19 cellular contexts compared by ENCODE assay signal in the genomic region with DNA sequence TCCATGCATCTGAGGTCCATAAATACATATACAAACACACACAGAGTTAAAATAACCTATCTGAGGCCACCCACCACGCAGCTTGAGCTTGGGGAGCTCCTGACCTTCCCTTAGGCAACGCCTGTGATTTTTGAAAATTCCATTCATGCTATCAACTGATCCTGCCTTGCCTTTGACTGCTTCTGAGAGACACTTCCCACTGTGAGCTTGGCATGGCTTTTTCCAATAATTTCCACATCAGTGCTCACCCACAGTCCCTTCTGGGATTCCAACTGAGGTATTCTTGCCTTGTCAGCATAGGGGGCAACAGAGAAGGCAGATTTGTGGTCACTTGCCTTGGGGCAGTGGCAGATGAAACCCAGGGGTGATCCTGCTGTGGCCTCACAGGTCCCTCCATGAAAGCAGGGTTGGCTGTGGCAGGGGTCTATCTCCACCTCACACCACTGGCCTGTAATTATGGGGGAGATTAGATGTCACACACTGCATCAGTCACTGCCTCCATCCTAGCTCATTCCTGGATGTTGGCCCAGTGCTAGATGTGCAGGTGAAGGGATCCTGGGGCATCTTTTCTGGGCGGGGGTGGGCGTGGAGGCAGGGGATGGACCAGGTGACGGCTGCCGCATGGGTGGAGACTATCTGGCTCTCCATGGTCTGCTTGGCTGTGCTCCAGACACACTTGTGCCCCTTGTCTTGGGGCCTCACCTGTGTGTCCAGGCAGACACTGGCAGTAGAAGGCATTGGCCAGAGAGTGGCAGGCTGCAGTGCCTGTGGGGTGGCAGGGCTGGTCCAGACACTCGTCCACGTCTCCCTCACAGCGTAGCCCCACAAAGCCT. TPM values are rescaled to one million over a fixed set of nuclear protein-coding genes. Genes with fewer than 3 reads are reported as not detected.
DNase-seq lines count a peak whose midpoint lies in the region; ATAC-seq and TF ChIP-seq lines count a peak whose summit lies in the region.
"Had no signal": no experiment of that assay in that cellular context is flagged by ENCODE, and none has a peak within 500 bp of the region (broad histone marks: within the 10 kb centered on the region; RNA-seq: fewer than 3 reads in every experiment).

No MANE protein-coding gene starts in this region.

- H3K79me2 ChIP-seq in neural progenitor cell (ENCODE audit: low read depth): no peaks in the 10 kb centered on the region

- no peaks in the 10 kb centered on the region for H3K36me3 Mint-ChIP-seq in neural progenitor cell
- H3K36me3 Mint-ChIP-seq: activated naive CD8-positive, alpha-beta T cell treated with anti-CD3 and anti-CD28 coated beads, Interleukin-2, amount 10 ng/mL, durations not matched to agents 7 days and 5 days; CD4-positive, CD25-positive, alpha-beta regulatory T cell; IgD-negative memory B cell had no signal

- ATAC-seq in HG03439 (IDR thresholded peaks at IDR 0.05; ENCODE audit: unreplicated experiment): no peak

- H3K9me3 ChIP-seq in HEK293 (ENCODE audit: control insufficient read depth, insufficient read depth, low read depth, low read length): no peaks in the 10 kb centered on the region
- H3K9me3 ChIP-seq in neural progenitor cell (ENCODE audit: low read depth): no peaks in the 10 kb centered on the region
- H3K9me3 ChIP-seq: testis had no signal

- CTCF ChIA-PET in HEK293 (lab: Yijun Ruan, JAX): interaction anchor here (0.6 to 1.9 kb wide), 5 partner anchors 8 to 605 kb away, joined by 3 to 9 read pairs (median 7); no protein-coding TSS in a partner anchor

- H3K4me3 ChIP-seq in HEK293 (ENCODE audit: low read depth, low read length) (no peak overlapping the region), neural progenitor cell (no peak overlapping the region)
- H3K4me3 ChIP-seq: coronary artery, MG63, testis had no signal

- H3K4me1 Mint-ChIP-seq in neural progenitor cell: peaks cover 37% of the 10 kb centered on the region
- H3K4me1 Mint-ChIP-seq: activated naive CD8-positive, alpha-beta T cell treated with anti-CD3 and anti-CD28 coated beads, Interleukin-2, amount 10 ng/mL, durations not matched to agents 7 days and 5 days; CD4-positive, CD25-positive, alpha-beta regulatory T cell had no signal

- H2AFZ ChIP-seq in neural progenitor cell (replicated peaks): no peak overlapping the region

- no peaks in the 10 kb centered on the region for H4K20me1 ChIP-seq in neural progenitor cell (ENCODE audit: low read depth)

- peaks cover 5% of the 10 kb centered on the region for H3K27me3 ChIP-seq in neural progenitor cell
- H3K27me3 ChIP-seq: testis had no signal

- peak overlapping the region; percentile 36 for H3K4me3 Mint-ChIP-seq in neural progenitor cell
- H3K4me3 Mint-ChIP-seq: activated naive CD8-positive, alpha-beta T cell treated with anti-CD3 and anti-CD28 coated beads, Interleukin-2, amount 10 ng/mL, durations not matched to agents 7 days and 5 days; CD4-positive, CD25-positive, alpha-beta regulatory T cell; IgD-negative memory B cell had no signal

- H3K27ac ChIP-seq in HEK293 (ENCODE audit: extremely low read depth, low read depth, low read length) (no peak overlapping the region), neural progenitor cell (no peak overlapping the region), caudate nucleus (ENCODE audit: low read depth, low read length) (no peak overlapping the region)
- H3K27ac ChIP-seq: coronary artery, testis had no signal

- peaks cover 6% of the 10 kb centered on the region; the same call in 1 of the 2 replicates for H3K4me1 ChIP-seq in HEK293 (ENCODE audit: control insufficient read depth, insufficient read depth, low read length)
- peaks cover 13% of the 10 kb centered on the region for H3K4me1 ChIP-seq in neural progenitor cell
- H3K4me1 ChIP-seq: testis had no signal

- peaks cover 11% of the 10 kb centered on the region for H3K27me3 Mint-ChIP-seq in neural progenitor cell (ENCODE audit: insufficient read depth, low read depth)

- H3K36me3 ChIP-seq in HEK293 (ENCODE audit: control insufficient read depth in 2 of 2, insufficient read depth in 1 of 2, low read length in 2 of 2) (no peaks in the 10 kb centered on the region), neural progenitor cell (no peaks in the 10 kb centered on the region)
- H3K36me3 ChIP-seq: MG63 had no signal

- H3K9me3 Mint-ChIP-seq in neural progenitor cell: peaks cover 8% of the 10 kb centered on the region
- H3K9me3 Mint-ChIP-seq: activated naive CD8-positive, alpha-beta T cell treated with anti-CD3 and anti-CD28 coated beads, Interleukin-2, amount 10 ng/mL, durations not matched to agents 7 days and 5 days; CD4-positive, CD25-positive, alpha-beta regulatory T cell had no signal

- TF ChIP-seq CTCF in HEK293 (tag by site-specific recombination; IDR thresholded peaks at IDR 0.05) (no peak), neural progenitor cell (IDR thresholded peaks at IDR 0.05) (no peak)

- DNase-seq in astrocyte of the hippocampus (ENCODE audit: low read depth, low spot score) (peak; percentile 46), neural progenitor cell (ENCODE audit: low spot score) (peak; percentile 55), caudate nucleus (lab: John Stamatoyannopoulos, UW) (no peak)
- DNase-seq: activated CD4-positive, alpha-beta T cell treated with anti-CD3 and anti-CD28 coated beads, Interleukin-2, amount 50 U/mL, for 4 hours; activated naive CD8-positive, alpha-beta T cell treated with anti-CD3 and anti-CD28 coated beads, Interleukin-2, amount 10 ng/mL, durations not matched to agents 7 days and 5 days; CD4-positive, CD25-positive, alpha-beta regulatory T cell; DMS153; GF-D8; MG63; NCI-H526 treated with DMSO at 0.1 percent for 48 hours; nucleus accumbens; stimulated activated CD4-positive, alpha-beta T cell treated with anti-CD3 and anti-CD28 coated beads, Interleukin-4, amount 100 ng/mL, for 1 hour; stimulated activated naive CD4-positive, alpha-beta T cell; T-helper 9 cell; testis had no signal

- H3K9ac ChIP-seq in neural progenitor cell: no peak overlapping the region

- no peaks in the 10 kb centered on the region for H3F3A ChIP-seq in neural progenitor cell (ENCODE audit: low read depth)

- POLR2A ChIA-PET in HEK293 (lab: Yijun Ruan, JAX): interaction anchor here (0.9 to 1.7 kb wide), 3 partner anchors 11 to 13 kb away, joined by 3 to 6 read pairs (median 4); a partner anchor contains a TSS

- no peak overlapping the region for H3K4me2 ChIP-seq in neural progenitor cell

- H3K27ac Mint-ChIP-seq in neural progenitor cell: peak overlapping the region; percentile 97
- H3K27ac Mint-ChIP-seq: activated naive CD8-positive, alpha-beta T cell treated with anti-CD3 and anti-CD28 coated beads, Interleukin-2, amount 10 ng/mL, durations not matched to agents 7 days and 5 days; CD4-positive, CD25-positive, alpha-beta regulatory T cell; IgD-negative memory B cell had no signal

TF ChIP-seq in HEK293, 187 proteins besides CTCF, POLR2A, EP300 and RAD21:
- no peak for TF ChIP-seq ZNF292 (tag by site-specific recombination; IDR thresholded peaks at IDR 0.05; ENCODE audit: borderline replicate concordance, low read depth)
- 0 out of 2 replicates have a peak, but pooled peaks have one; percentile 24 for TF ChIP-seq ZBTB8A (tag by site-specific recombination; IDR thresholded peaks at IDR 0.05)
- no peak for TF ChIP-seq ZBTB21 (tag by site-specific recombination; IDR thresholded peaks at IDR 0.05)
- no peak for TF ChIP-seq KLF8 (tag by site-specific recombination; IDR thresholded peaks at IDR 0.05)
- peak; percentile 72 for TF ChIP-seq FEZF1 (tag by site-specific recombination; IDR thresholded peaks at IDR 0.05)
- TF ChIP-seq ZBTB17 (tag by site-specific recombination; IDR thresholded peaks at IDR 0.05): peak; percentile 68
- 0 out of 2 replicates have a peak, but pooled peaks have one; percentile 25 for TF ChIP-seq GLIS1 (tag by site-specific recombination; IDR thresholded peaks at IDR 0.05)
- TF ChIP-seq HOXD13 (CRISPR knock-in tag; IDR thresholded peaks at IDR 0.05; ENCODE audit: borderline replicate concordance): peak; percentile 80; the same call in 1 of the 2 replicates
- TF ChIP-seq ZNF423 (tag by site-specific recombination; IDR thresholded peaks at IDR 0.05): peak; percentile 76
- 0 out of 2 replicates have a peak, but pooled peaks have one; percentile 40 for TF ChIP-seq OSR2 (tag by site-specific recombination; IDR thresholded peaks at IDR 0.05)
- TF ChIP-seq ZIC2 (tag by site-specific recombination; IDR thresholded peaks at IDR 0.05): peak; percentile 100
- TF ChIP-seq SP7 (tag by site-specific recombination; IDR thresholded peaks at IDR 0.05): peak; percentile 57; the same call in 1 of the 2 replicates
- TF ChIP-seq, protein P1, sequence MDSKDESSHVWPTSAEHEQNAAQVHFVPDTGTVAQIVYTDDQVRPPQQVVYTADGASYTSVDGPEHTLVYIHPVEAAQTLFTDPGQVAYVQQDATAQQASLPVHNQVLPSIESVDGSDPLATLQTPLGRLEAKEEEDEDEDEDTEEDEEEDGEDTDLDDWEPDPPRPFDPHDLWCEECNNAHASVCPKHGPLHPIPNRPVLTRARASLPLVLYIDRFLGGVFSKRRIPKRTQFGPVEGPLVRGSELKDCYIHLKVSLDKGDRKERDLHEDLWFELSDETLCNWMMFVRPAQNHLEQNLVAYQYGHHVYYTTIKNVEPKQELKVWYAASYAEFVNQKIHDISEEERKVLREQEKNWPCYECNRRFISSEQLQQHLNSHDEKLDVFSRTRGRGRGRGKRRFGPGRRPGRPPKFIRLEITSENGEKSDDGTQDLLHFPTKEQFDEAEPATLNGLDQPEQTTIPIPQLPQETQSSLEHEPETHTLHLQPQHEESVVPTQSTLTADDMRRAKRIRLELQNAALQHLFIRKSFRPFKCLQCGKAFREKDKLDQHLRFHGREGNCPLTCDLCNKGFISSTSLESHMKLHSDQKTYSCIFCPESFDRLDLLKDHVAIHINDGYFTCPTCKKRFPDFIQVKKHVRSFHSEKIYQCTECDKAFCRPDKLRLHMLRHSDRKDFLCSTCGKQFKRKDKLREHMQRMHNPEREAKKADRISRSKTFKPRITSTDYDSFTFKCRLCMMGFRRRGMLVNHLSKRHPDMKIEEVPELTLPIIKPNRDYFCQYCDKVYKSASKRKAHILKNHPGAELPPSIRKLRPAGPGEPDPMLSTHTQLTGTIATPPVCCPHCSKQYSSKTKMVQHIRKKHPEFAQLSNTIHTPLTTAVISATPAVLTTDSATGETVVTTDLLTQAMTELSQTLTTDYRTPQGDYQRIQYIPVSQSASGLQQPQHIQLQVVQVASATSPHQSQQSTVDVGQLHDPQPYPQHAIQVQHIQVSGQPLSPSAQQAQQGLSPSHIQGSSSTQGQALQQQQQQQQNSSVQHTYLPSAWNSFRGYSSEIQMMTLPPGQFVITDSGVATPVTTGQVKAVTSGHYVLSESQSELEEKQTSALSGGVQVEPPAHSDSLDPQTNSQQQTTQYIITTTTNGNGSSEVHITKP (tag by site-specific recombination; IDR thresholded peaks at IDR 0.05): 0 out of 2 replicates have a peak, but pooled peaks have one; percentile 8

RNA-seq across cellular contexts. Expression of a gene that starts 11.2 kb away (rescaled TPM):
- total RNA-seq in neural progenitor cell (ENCODE audit: low replicate concordance): 3.4 and 4.5 TPM in 2 replicates

RNA-seq across cellular contexts. Expression of a gene that starts 13.6 kb away (rescaled TPM):
- 53.3 and 114 TPM in 2 replicates for total RNA-seq in neural progenitor cell (ENCODE audit: low replicate concordance)

RNA-seq across cellular contexts. Expression of a gene that starts 19.6 kb away (rescaled TPM):
- total RNA-seq in neural progenitor cell (ENCODE audit: low replicate concordance): 1.1 and 1.4 TPM in 2 replicates

RNA-seq across cellular contexts. Expression of a gene that starts 20.2 kb away (rescaled TPM):
- 3.2 and 4.5 TPM in 2 replicates for total RNA-seq in neural progenitor cell (ENCODE audit: low replicate concordance)

RNA-seq across cellular contexts. Expression of a gene that starts 25.4 kb away (rescaled TPM):
- 129 and 169 TPM in 2 replicates for total RNA-seq in neural progenitor cell (ENCODE audit: low replicate concordance)

Comparison
In these comparisons a context has a peak if more than half of its experiments do, and no peak if none do; other contexts are left out.
1. DNase-seq: peak in astrocyte of the hippocampus (single experiment) and neural progenitor cell (single experiment); none in caudate nucleus (0 of 61).